ENCODE assay signal across 1 cellular context in genomic region chr6:18044108-18044783, GRCh38.
TF ChIP-seq lines count a peak whose summit lies in the region.

No MANE protein-coding gene starts in this region.

TF ChIP-seq in K562, 482 proteins besides CTCF, POLR2A, EP300 and RAD21 (continues in another document):
- TF ChIP-seq MYC (IDR thresholded peaks at IDR 0.05; ENCODE audit: low read depth, low read length) = peak; percentile 36; the same call in 1 of the 2 replicates
- TF ChIP-seq MYC (CRISPR knock-in tag; IDR thresholded peaks at IDR 0.05; ENCODE audit: borderline replicate concordance, low read depth) = no peak
- TF ChIP-seq ADNP (tag; IDR thresholded peaks at IDR 0.05) = 0 out of 2 replicates have a peak, but pooled peaks have one; percentile 9
- no peak for TF ChIP-seq SP2 (IDR thresholded peaks at IDR 0.05; ENCODE audit: extremely low read depth, low read depth, low read length, poor library complexity, severe bottlenecking)
- TF ChIP-seq FOXP4 (CRISPR knock-in tag; IDR thresholded peaks at IDR 0.05; ENCODE audit: borderline replicate concordance) = no peak
- TF ChIP-seq GTF2A2 (tag; IDR thresholded peaks at IDR 0.05) = no peak
- TF ChIP-seq ZFX (CRISPR knock-in tag; IDR thresholded peaks at IDR 0.05) = peak; percentile 52; the same call in 1 of the 2 replicates
- TF ChIP-seq SRSF3 (IDR thresholded peaks at IDR 0.05; ENCODE audit: insufficient read depth, low read length) = no peak
- TF ChIP-seq MEF2D (tag; conservative IDR thresholded peaks at IDR 0.05; ENCODE audit: low read depth) = 0 out of 2 replicates have a peak, but pooled peaks have one; percentile 42
- peak; percentile 81 for TF ChIP-seq USF1 (CRISPR knock-in tag; IDR thresholded peaks at IDR 0.05)
- no peak for TF ChIP-seq HCFC1 (IDR thresholded peaks at IDR 0.05; ENCODE audit: low read depth, low read length)
- TF ChIP-seq E2F3 (CRISPR knock-in tag; IDR thresholded peaks at IDR 0.05) = no peak
- TF ChIP-seq SMC3 (conservative IDR thresholded peaks at IDR 0.05; ENCODE audit: insufficient read depth, low read depth, low read length) = no peak
- no peak for TF ChIP-seq HNRNPLL (IDR thresholded peaks at IDR 0.05; ENCODE audit: low read depth, low read length, poor library complexity, severe bottlenecking)
- TF ChIP-seq ZSCAN29 (IDR thresholded peaks at IDR 0.05) = no peak
- no peak for TF ChIP-seq POLR2AphosphoS2 (IDR thresholded peaks at IDR 0.05; ENCODE audit: low read length)
- no peak for TF ChIP-seq RFX5 (IDR thresholded peaks at IDR 0.05; ENCODE audit: low read depth, low read length)
- no peak for TF ChIP-seq PRPF4 (IDR thresholded peaks at IDR 0.05; ENCODE audit: insufficient read depth, low read depth, low read length, poor library complexity, severe bottlenecking)
- TF ChIP-seq ZNF408 (CRISPR knock-in tag; IDR thresholded peaks at IDR 0.05; ENCODE audit: low read depth) = no peak
- 0 out of 2 replicates have a peak, but pooled peaks have one; percentile 35 for TF ChIP-seq SMAD4 (CRISPR knock-in tag; conservative IDR thresholded peaks at IDR 0.05)
- TF ChIP-seq CEBPG (CRISPR knock-in tag; IDR thresholded peaks at IDR 0.05) = peak; percentile 84
- peak; percentile 61 to 74 for TF ChIP-seq CEBPG (tag; conservative IDR thresholded peaks at IDR 0.05 in 1 of 2, IDR thresholded peaks at IDR 0.05 in 1 of 2)
- no peak for TF ChIP-seq ZNF174 (CRISPR knock-in tag; IDR thresholded peaks at IDR 0.05)
- no peak for TF ChIP-seq TSC22D4 (tag; IDR thresholded peaks at IDR 0.05)
- TF ChIP-seq EGR1 (conservative IDR thresholded peaks at IDR 0.05) = no peak
- TF ChIP-seq YY1 (IDR thresholded peaks at IDR 0.05; ENCODE audit: borderline replicate concordance in 1 of 3, control insufficient read depth in 1 of 3, extremely low read depth in 1 of 3, insufficient read depth in 3 of 3, insufficient read length in 1 of 3, insufficient replicate concordance in 2 of 3, low read depth in 1 of 3, low read length in 2 of 3) = no peak
- no peak for TF ChIP-seq ZNF263 (CRISPR knock-in tag; IDR thresholded peaks at IDR 0.05; ENCODE audit: borderline replicate concordance)
- 0 out of 2 replicates have a peak, but pooled peaks have one; percentile 22 for TF ChIP-seq ZEB2 (IDR thresholded peaks at IDR 0.05)
- no peak for TF ChIP-seq TEAD1 (CRISPR knock-in tag; IDR thresholded peaks at IDR 0.05)
- TF ChIP-seq FUS (optimal IDR thresholded peaks at IDR 0.05; ENCODE audit: low read depth, low read length) = no peak
- no peak for TF ChIP-seq POLR2B (IDR thresholded peaks at IDR 0.05; ENCODE audit: low read depth, partially characterized antibody)
- 0 out of 2 replicates have a peak, but pooled peaks have one; percentile 3 for TF ChIP-seq JUND (IDR thresholded peaks at IDR 0.05; ENCODE audit: borderline replicate concordance, low read depth, low read length)
- TF ChIP-seq JUND (tag; IDR thresholded peaks at IDR 0.05; ENCODE audit: borderline replicate concordance, low read depth, low read length) = no peak
- no peak for TF ChIP-seq PYGO2 (tag; IDR thresholded peaks at IDR 0.05)
- no peak for TF ChIP-seq NR4A1 (CRISPR knock-in tag; IDR thresholded peaks at IDR 0.05)
- TF ChIP-seq NR4A1 (tag; IDR thresholded peaks at IDR 0.05) = no peak
- TF ChIP-seq ZNF561 (CRISPR knock-in tag; conservative IDR thresholded peaks at IDR 0.05) = no peak
- no peak for TF ChIP-seq MXI1 (IDR thresholded peaks at IDR 0.05; ENCODE audit: low read depth, low read length)
- no peak for TF ChIP-seq STAT5B (CRISPR knock-in tag; IDR thresholded peaks at IDR 0.05)
- no peak for TF ChIP-seq SMARCB1 (IDR thresholded peaks at IDR 0.05; ENCODE audit: insufficient read length, low read depth)
- TF ChIP-seq E2F8 (IDR thresholded peaks at IDR 0.05; ENCODE audit: low read depth, partially characterized antibody) = no peak
- TF ChIP-seq PTRF (tag; IDR thresholded peaks at IDR 0.05) = no peak
- no peak for TF ChIP-seq HOXB6 (CRISPR knock-in tag; IDR thresholded peaks at IDR 0.05; ENCODE audit: borderline replicate concordance)
- TF ChIP-seq ZNF398 (CRISPR knock-in tag; IDR thresholded peaks at IDR 0.05) = no peak
- TF ChIP-seq ETV5 (CRISPR knock-in tag; IDR thresholded peaks at IDR 0.05; ENCODE audit: low read depth) = peak; percentile 31; the same call in 1 of the 2 replicates
- TF ChIP-seq ZNF592 (IDR thresholded peaks at IDR 0.05) = peak; percentile 21; the same call in 1 of the 2 replicates
- TF ChIP-seq MTA2 (IDR thresholded peaks at IDR 0.05; ENCODE audit: low read depth) = no peak
- TF ChIP-seq NCOA2 (IDR thresholded peaks at IDR 0.05; ENCODE audit: partially characterized antibody in 2 of 2) = no peak
- TF ChIP-seq MAFG (tag; conservative IDR thresholded peaks at IDR 0.05) = no peak
- TF ChIP-seq ZNF449 (CRISPR knock-in tag; IDR thresholded peaks at IDR 0.05) = 0 out of 2 replicates have a peak, but pooled peaks have one; percentile 6
- TF ChIP-seq RBM25 (IDR thresholded peaks at IDR 0.05; ENCODE audit: low read depth, low read length, severe bottlenecking) = no peak
- no peak for TF ChIP-seq SRF (CRISPR knock-in tag; IDR thresholded peaks at IDR 0.05)
- TF ChIP-seq LCOR (CRISPR knock-in tag; IDR thresholded peaks at IDR 0.05) = no peak
- no peak for TF ChIP-seq TGIF2 (CRISPR knock-in tag; IDR thresholded peaks at IDR 0.05)
- TF ChIP-seq SAP30 (IDR thresholded peaks at IDR 0.05; ENCODE audit: borderline replicate concordance, insufficient read depth, low read depth, low read length, poor library complexity, severe bottlenecking) = no peak
- peak; percentile 95 for TF ChIP-seq CEBPB (tag; IDR thresholded peaks at IDR 0.05)
- no peak for TF ChIP-seq BACH1 (tag; IDR thresholded peaks at IDR 0.05)
- TF ChIP-seq BRD9 (IDR thresholded peaks at IDR 0.05; ENCODE audit: low read depth, partially characterized antibody) = no peak
- peak; percentile 65; the same call in 1 of the 2 replicates for TF ChIP-seq MAX (CRISPR knock-in tag; IDR thresholded peaks at IDR 0.05)
- no peak for TF ChIP-seq E2F1 (CRISPR knock-in tag; IDR thresholded peaks at IDR 0.05)
- no peak for TF ChIP-seq MAFF (IDR thresholded peaks at IDR 0.05; ENCODE audit: low read length)
- TF ChIP-seq CGGBP1 (CRISPR knock-in tag; IDR thresholded peaks at IDR 0.05) = no peak
- no peak for TF ChIP-seq ZFP1 (CRISPR knock-in tag; IDR thresholded peaks at IDR 0.05)
- no peak for TF ChIP-seq ZNF507 (tag; conservative IDR thresholded peaks at IDR 0.05)
